Comparison of ENCODE assay signal across 16 cellular contexts in genomic region chr14:99244299-99244959, GRCh38. TPM values are rescaled to one million over a fixed set of nuclear protein-coding genes. Genes with fewer than 3 reads are reported as not detected.
DNase-seq lines count a peak whose midpoint lies in the region; ATAC-seq and TF ChIP-seq lines count a peak whose summit lies in the region.
"Had no signal": no experiment of that assay in that cellular context is flagged by ENCODE, and none has a peak within 500 bp of the region (broad histone marks: within the 10 kb centered on the region; RNA-seq: fewer than 3 reads in every experiment).

No MANE protein-coding gene starts in this region.

- H3K9me3 ChIP-seq in CD4-positive, CD25-positive, alpha-beta regulatory T cell (ENCODE audit: control insufficient read depth in 2 of 2, low read length in 2 of 2) = no peaks in the 10 kb centered on the region
- no peaks in the 10 kb centered on the region for H3K9me3 ChIP-seq in Peyer's patch
- H3K9me3 ChIP-seq: adrenal gland, prostate gland had no signal

- H3K4me1 ChIP-seq in CD4-positive, CD25-positive, alpha-beta regulatory T cell (ENCODE audit: control insufficient read depth, insufficient read depth, low read length, poor library complexity, severe bottlenecking) = peaks cover 94% of the 10 kb centered on the region
- H3K4me1 ChIP-seq in Peyer's patch = peaks cover 0 to 15% (median 0%) of the 10 kb centered on the region in 4 donors
- H3K4me1 ChIP-seq: adrenal gland had no signal

- peak overlapping the region; percentile 92 for H3K4me3 ChIP-seq in CD4-positive, CD25-positive, alpha-beta regulatory T cell (ENCODE audit: low read depth, low read length)
- H3K4me3 ChIP-seq in Peyer's patch = no peak overlapping the region
- H3K4me3 ChIP-seq: adrenal gland, prostate gland had no signal

- TF ChIP-seq CTCF in Peyer's patch (IDR thresholded peaks at IDR 0.05) (no peak), natural killer cell (IDR thresholded peaks at IDR 0.05) (no peak)

- H3K27ac Mint-ChIP-seq in CD4-positive, CD25-positive, alpha-beta regulatory T cell = peak overlapping the region; percentile 98 to 100 (median 99)
- H3K27ac Mint-ChIP-seq in central memory CD8-positive, alpha-beta T cell (ENCODE audit: low read depth) = peak overlapping the region; percentile 97
- H3K27ac Mint-ChIP-seq in natural killer cell = peak overlapping the region; percentile 85 to 96
- H3K27ac Mint-ChIP-seq: B cell had no signal

- H3K27me3 Mint-ChIP-seq in CD4-positive, CD25-positive, alpha-beta regulatory T cell = peaks cover 24% of the 10 kb centered on the region
- H3K27me3 Mint-ChIP-seq in central memory CD8-positive, alpha-beta T cell = no peaks in the 10 kb centered on the region
- no peaks in the 10 kb centered on the region for H3K27me3 Mint-ChIP-seq in natural killer cell (ENCODE audit: low read depth in 2 of 2)

- TF ChIP-seq POLR2A in Peyer's patch (IDR thresholded peaks at IDR 0.05) = no peak

- intact Hi-C loops in natural killer cell (cut with micrococcal nuclease) = no loop called here

- H3K36me3 ChIP-seq in CD4-positive, CD25-positive, alpha-beta regulatory T cell (ENCODE audit: control insufficient read depth, insufficient read depth, low read length) = peaks cover 16% of the 10 kb centered on the region
- no peaks in the 10 kb centered on the region for H3K36me3 ChIP-seq in Peyer's patch
- H3K36me3 ChIP-seq: adrenal gland, prostate gland had no signal

- no peak for ATAC-seq in CD4-positive, CD25-positive, alpha-beta regulatory T cell (ENCODE audit: low read depth in 2 of 2)
- ATAC-seq in central memory CD8-positive, alpha-beta T cell (replicated peaks; ENCODE audit: extremely low read depth, poor library complexity, severe bottlenecking) = no peak
- ATAC-seq in natural killer cell = no peak
- no peak for ATAC-seq in HG03108 (IDR thresholded peaks at IDR 0.05; ENCODE audit: unreplicated experiment)
- ATAC-seq in GM18861 (IDR thresholded peaks at IDR 0.05; ENCODE audit: unreplicated experiment) = no peak

- H3K9me3 Mint-ChIP-seq in CD4-positive, CD25-positive, alpha-beta regulatory T cell = peaks cover 0 to 3% (median 0%) of the 10 kb centered on the region in 7 donors
- no peaks in the 10 kb centered on the region for H3K9me3 Mint-ChIP-seq in central memory CD8-positive, alpha-beta T cell
- H3K9me3 Mint-ChIP-seq in natural killer cell = no peaks in the 10 kb centered on the region

- H3K36me3 Mint-ChIP-seq in CD4-positive, CD25-positive, alpha-beta regulatory T cell = peaks cover 50% of the 10 kb centered on the region
- H3K36me3 Mint-ChIP-seq in central memory CD8-positive, alpha-beta T cell (ENCODE audit: insufficient read depth) = peaks cover 82% of the 10 kb centered on the region
- no peaks in the 10 kb centered on the region for H3K36me3 Mint-ChIP-seq in natural killer cell

- peak overlapping the region; percentile 88 to 96 (median 90) for H3K4me3 Mint-ChIP-seq in CD4-positive, CD25-positive, alpha-beta regulatory T cell
- peak overlapping the region; percentile 84 for H3K4me3 Mint-ChIP-seq in central memory CD8-positive, alpha-beta T cell
- peak overlapping the region; percentile 75 for H3K4me3 Mint-ChIP-seq in natural killer cell
- H3K4me3 Mint-ChIP-seq: B cell had no signal

- DNase-seq in CD4-positive, CD25-positive, alpha-beta regulatory T cell = peak in 1 of 3 donors; percentile 63
- DNase-seq in Peyer's patch = no peak
- no peak for DNase-seq in central memory CD8-positive, alpha-beta T cell (ENCODE audit: low spot score in 2 of 2)
- DNase-seq in natural killer cell = no peak
- no peak for DNase-seq in NCI-H2227 (lab: John Stamatoyannopoulos, UW; ENCODE audit: unreplicated experiment)
- no peak for DNase-seq in inferior parietal cortex (ENCODE audit: extremely low spot score)
- DNase-seq: activated CD4-positive, alpha-beta T cell treated with anti-CD3 and anti-CD28 coated beads for 1 hour; adrenal gland; DMS79 treated with DMSO at 0.1 percent for 48 hours; NCI-H1417 had no signal

- H3K27me3 ChIP-seq in CD4-positive, CD25-positive, alpha-beta regulatory T cell (ENCODE audit: control insufficient read depth, insufficient read depth, low read length) = no peaks in the 10 kb centered on the region
- no peaks in the 10 kb centered on the region for H3K27me3 ChIP-seq in Peyer's patch

- peaks cover 23 to 87% (median 72%) of the 10 kb centered on the region in 4 donors for H3K4me1 Mint-ChIP-seq in CD4-positive, CD25-positive, alpha-beta regulatory T cell
- peaks cover 87% of the 10 kb centered on the region for H3K4me1 Mint-ChIP-seq in central memory CD8-positive, alpha-beta T cell
- H3K4me1 Mint-ChIP-seq in natural killer cell = peaks cover 84 to 89% of the 10 kb centered on the region in 2 donors
- H3K4me1 Mint-ChIP-seq: B cell had no signal

- peak overlapping the region; percentile 99 for H3K27ac ChIP-seq in CD4-positive, CD25-positive, alpha-beta regulatory T cell (ENCODE audit: insufficient read depth, low read length, poor library complexity, severe bottlenecking)
- peak overlapping the region; percentile 57 to 77 (median 66) for H3K27ac ChIP-seq in Peyer's patch
- H3K27ac ChIP-seq: adrenal gland had no signal

RNA-seq across cellular contexts. Expression of gene BCL11B, which starts 27.6 kb away (rescaled TPM):
- 210 TPM for total RNA-seq in CD4-positive, CD25-positive, alpha-beta regulatory T cell
- polyA plus RNA-seq in CD4-positive, CD25-positive, alpha-beta regulatory T cell = 1 to 10 TPM; 5.3 to 5.7 (median 5.4) TPM
- total RNA-seq in Peyer's patch (10 to 100 TPM in 2 of 4 donors, 1 to 10 TPM in 2; 7.7 to 10.2 (median 10.0) TPM), natural killer cell (10 to 100 TPM; 43.5 to 61.5 (median 56.2) TPM)
- total RNA-seq: NCI-H460, OCI-LY7 had no signal
